Comparison of ENCODE assay signal across 8 cellular contexts in the genomic region with DNA sequence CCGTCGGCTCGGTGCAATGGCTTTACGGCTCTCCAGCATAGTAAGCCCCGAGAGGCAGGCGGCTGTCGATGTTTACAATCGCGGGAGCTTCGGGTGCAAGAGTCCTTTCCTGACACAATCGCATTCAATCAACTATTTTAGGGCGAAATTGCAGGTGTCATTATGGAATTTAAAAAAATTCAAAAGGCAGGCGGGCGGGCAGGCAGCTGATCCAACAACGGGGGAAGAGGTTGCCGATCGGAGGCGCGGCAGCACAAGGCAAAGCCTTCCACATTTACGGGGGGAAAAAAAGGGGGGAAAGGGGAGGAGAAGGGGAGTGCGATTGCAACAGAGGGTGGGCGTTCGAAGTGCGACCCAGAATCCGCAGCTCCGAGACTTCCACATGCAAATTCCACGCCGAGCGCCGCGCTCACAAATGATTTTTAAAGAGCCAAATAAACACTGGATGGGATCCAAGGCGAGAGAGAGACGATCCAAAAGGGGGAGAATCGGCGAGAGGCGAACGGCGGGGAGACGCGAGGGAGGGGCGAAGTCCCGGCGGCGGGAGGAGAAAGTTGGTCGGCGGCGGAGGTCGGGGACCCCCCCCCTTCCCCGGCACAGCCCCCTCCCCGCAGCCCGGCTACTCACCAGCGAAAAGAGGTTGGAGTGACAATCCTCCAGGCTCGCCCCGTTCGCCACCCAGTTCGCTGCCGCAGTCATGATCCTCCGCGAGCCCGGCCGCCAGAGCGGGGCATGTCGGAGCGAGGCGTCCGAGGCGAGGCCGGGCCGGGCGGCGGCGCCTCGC. TPM values are rescaled to one million over a fixed set of nuclear protein-coding genes. Genes with fewer than 3 reads are reported as not detected.
DNase-seq lines count a peak whose midpoint lies in the region; ATAC-seq and TF ChIP-seq lines count a peak whose summit lies in the region.

No MANE protein-coding gene starts in this region.

- TF ChIP-seq POLR2A in breast epithelium (IDR thresholded peaks at IDR 0.05) = no peak

- intact Hi-C loops in breast epithelium (cut with DNase I; ENCODE audit: low total_unique reads) = no loop called here

- H3K4me3 ChIP-seq in GM12875 (ENCODE audit: low read depth, low read length) (peak overlapping the region; percentile 66), breast epithelium (peak overlapping the region; percentile 70 to 98 (median 74)), iPS-20b (ENCODE audit: low read length) (peak overlapping the region; percentile 93), skeletal muscle tissue (ENCODE audit: low read length in 3 of 3) (peak overlapping the region; percentile 81 to 93 (median 90))

- H3K9me3 ChIP-seq in breast epithelium (no peaks in the 10 kb centered on the region), iPS-20b (ENCODE audit: insufficient read depth, low read depth, low read length) (no peaks in the 10 kb centered on the region), skeletal muscle tissue (ENCODE audit: control insufficient read depth in 3 of 3, low read length in 3 of 3) (no peaks in the 10 kb centered on the region)

- H3K27ac ChIP-seq in VCaP = peak overlapping the region; percentile 89
- H3K27ac ChIP-seq in breast epithelium = peak overlapping the region; percentile 97 to 100
- H3K27ac ChIP-seq in iPS-20b (ENCODE audit: low read length) = no peak overlapping the region
- peak overlapping the region; percentile 92 for H3K27ac ChIP-seq in skeletal muscle tissue (ENCODE audit: low read depth, low read length)

- ATAC-seq in HG02763 (IDR thresholded peaks at IDR 0.05; ENCODE audit: unreplicated experiment) = peak; percentile 30

- TF ChIP-seq CTCF in GM12875 (IDR thresholded peaks at IDR 0.05; ENCODE audit: borderline replicate concordance, insufficient read depth, low read depth, low read length) (no peak), VCaP (conservative IDR thresholded peaks at IDR 0.05) (no peak), breast epithelium (IDR thresholded peaks at IDR 0.05) (no peak)

- no peaks in the 10 kb centered on the region for H3K27me3 ChIP-seq in breast epithelium
- peaks cover 7% of the 10 kb centered on the region; the same call in 1 of the 2 replicates for H3K27me3 ChIP-seq in iPS-20b (ENCODE audit: insufficient read depth, low read length)
- H3K27me3 ChIP-seq in skeletal muscle tissue (ENCODE audit: control insufficient read depth in 3 of 3, insufficient read depth in 3 of 3, low read length in 3 of 3) = no peaks in the 10 kb centered on the region

- H3K9ac ChIP-seq in iPS-20b (ENCODE audit: low read depth, low read length) (peak overlapping the region; percentile 93), skeletal muscle tissue (ENCODE audit: low read depth in 1 of 3, low read length in 3 of 3) (peak overlapping the region; percentile 73 to 92 (median 89))

- H3K4me1 ChIP-seq in breast epithelium (peaks cover 0 to 6% of the 10 kb centered on the region in 2 donors), iPS-20b (ENCODE audit: insufficient read depth, low read length) (peaks cover 17% of the 10 kb centered on the region), skeletal muscle tissue (ENCODE audit: control insufficient read depth in 3 of 3, insufficient read depth in 3 of 3, low read length in 3 of 3) (peaks cover 15 to 16% (median 16%) of the 10 kb centered on the region in 3 donors)

- H3K36me3 ChIP-seq in breast epithelium = no peaks in the 10 kb centered on the region
- H3K36me3 ChIP-seq in iPS-20b (ENCODE audit: insufficient read depth, low read depth, low read length) = no peaks in the 10 kb centered on the region
- H3K36me3 ChIP-seq in skeletal muscle tissue (ENCODE audit: control insufficient read depth in 3 of 3, insufficient read depth in 3 of 3, low read length in 3 of 3) = no peaks in the 10 kb centered on the region

- DNase-seq in NCI-H1694 treated with DMSO at 0.1 percent for 48 hours (lab: John Stamatoyannopoulos, UW) = peak; percentile 50
- peak; percentile 69 to 84 for DNase-seq in breast epithelium (ENCODE audit: low spot score in 2 of 2)
- no peak for DNase-seq in OCI-M2 (lab: John Stamatoyannopoulos, UW; ENCODE audit: unreplicated experiment)

RNA-seq across cellular contexts. Expression of gene MED13L, which starts 0.9 kb away (rescaled TPM):
- total RNA-seq in breast epithelium (100 to 1,000 TPM; 248 to 387 (median 279) TPM), skeletal muscle tissue (179 TPM)
